31 cellular contexts compared by ENCODE assay signal in genomic region chr2:230672836-230673235, GRCh38.
"Had no signal": no experiment of that assay in that cellular context is flagged by ENCODE, and none has a peak within 500 bp of the region (broad histone marks: within the 10 kb centered on the region; RNA-seq: fewer than 3 reads in every experiment).

No MANE protein-coding gene starts in this region.

- H3K27me3 Mint-ChIP-seq: activated B cell treated with CpG ODN at 0.5 μM for 24 hours; activated CD4-positive, alpha-beta memory T cell treated with anti-CD3 and anti-CD28 coated beads for 36 hours; activated CD8-positive, alpha-beta memory T cell treated with anti-CD3 and anti-CD28 coated beads, Interleukin-2, amount 10 ng/mL, durations not matched to agents 7 days and 5 days; activated naive CD8-positive, alpha-beta T cell; central memory CD8-positive, alpha-beta T cell; effector memory CD8-positive, alpha-beta T cell; T-helper 17 cell had no signal

- ATAC-seq: activated CD4-positive, CD25-positive, alpha-beta regulatory T cell treated with anti-CD3 and anti-CD28 coated beads, Interleukin-2, amount 50 U/mL, for 24 hours; activated CD8-positive, alpha-beta memory T cell treated with anti-CD3 and anti-CD28 coated beads, Interleukin-2, amount 10 ng/mL, durations not matched to agents 7 days and 5 days; activated CD8-positive, alpha-beta T cell treated with anti-CD3 and anti-CD28 coated beads, Interleukin-2, amount 10 ng/mL, durations not matched to agents 7 days and 5 days; effector memory CD8-positive, alpha-beta T cell; T-helper 17 cell had no signal

- H3K36me3 ChIP-seq: brain microvascular endothelial cell, esophagus squamous epithelium, WERI-Rb-1 had no signal

- H3K27ac Mint-ChIP-seq: activated B cell treated with CpG ODN at 0.5 μM for 24 hours; activated CD4-positive, alpha-beta memory T cell treated with anti-CD3 and anti-CD28 coated beads for 36 hours; activated CD8-positive, alpha-beta memory T cell treated with anti-CD3 and anti-CD28 coated beads, Interleukin-2, amount 10 ng/mL, durations not matched to agents 7 days and 5 days; activated CD8-positive, alpha-beta T cell treated with anti-CD3 and anti-CD28 coated beads, Interleukin-2, amount 10 ng/mL, durations not matched to agents 7 days and 5 days; activated naive CD4-positive, alpha-beta T cell treated with anti-CD3 and anti-CD28 coated beads for 36 hours; activated naive CD8-positive, alpha-beta T cell; activated T-helper 1 cell treated with anti-CD3 and anti-CD28 coated beads, Interleukin-12 subunit alpha, Interleukin-12 subunit beta, Interleukin-2, Interleukin-4 antibody, amounts not matched to agents 30 ng/mL and 10 ng/mL and 1 ng/mL, durations not matched to agents 14 hours and 24 hours and 36 hours; activated T-helper 2 cell treated with anti-CD3 and anti-CD28 coated beads, Interferon-gamma antibody, Interleukin-2, Interleukin-4, amounts not matched to agents 10 μg/mL and 5 μg/mL and 100 μg/mL, durations not matched to agents 14 hours and 24 hours and 36 hours; effector memory CD8-positive, alpha-beta T cell; T-helper 17 cell; T-helper 2 cell treated with Interferon-gamma antibody and Interleukin-4, amounts not matched to agents 5 μg/mL and 100 μg/mL, for 36 hours had no signal

- H3K9me3 Mint-ChIP-seq: central memory CD8-positive, alpha-beta T cell; effector memory CD8-positive, alpha-beta T cell had no signal

- H3K27ac ChIP-seq: brain microvascular endothelial cell, coronary artery, epithelial cell of prostate, esophagus squamous epithelium, WERI-Rb-1 had no signal

- H3K4me3 ChIP-seq: coronary artery, esophagus squamous epithelium had no signal

- H3K4me3 Mint-ChIP-seq: activated B cell treated with CpG ODN at 0.5 μM for 24 hours; activated CD4-positive, alpha-beta memory T cell treated with anti-CD3 and anti-CD28 coated beads for 36 hours; activated CD8-positive, alpha-beta memory T cell treated with anti-CD3 and anti-CD28 coated beads, Interleukin-2, amount 10 ng/mL, durations not matched to agents 7 days and 5 days; activated CD8-positive, alpha-beta T cell treated with anti-CD3 and anti-CD28 coated beads, Interleukin-2, amount 10 ng/mL, durations not matched to agents 7 days and 5 days; activated naive CD4-positive, alpha-beta T cell treated with anti-CD3 and anti-CD28 coated beads for 36 hours; activated naive CD8-positive, alpha-beta T cell; activated T-helper 1 cell treated with anti-CD3 and anti-CD28 coated beads, Interleukin-12 subunit alpha, Interleukin-12 subunit beta, Interleukin-2, Interleukin-4 antibody, amounts not matched to agents 30 ng/mL and 10 ng/mL and 1 ng/mL, durations not matched to agents 14 hours and 24 hours and 36 hours; central memory CD8-positive, alpha-beta T cell; effector memory CD8-positive, alpha-beta T cell; T-helper 17 cell; T-helper 2 cell treated with Interferon-gamma antibody and Interleukin-4, amounts not matched to agents 5 μg/mL and 100 μg/mL, for 36 hours had no signal

- DNase-seq: activated B cell treated with CpG ODN at 0.5 μM for 24 hours; activated CD4-positive, alpha-beta memory T cell treated with anti-CD3 and anti-CD28 coated beads for 36 hours; activated CD4-positive, alpha-beta T cell treated with anti-CD3 and anti-CD28 coated beads for 48 hours; activated CD8-positive, alpha-beta memory T cell treated with anti-CD3 and anti-CD28 coated beads, Interleukin-2, amount 10 ng/mL, durations not matched to agents 7 days and 5 days; activated CD8-positive, alpha-beta memory T cell treated with anti-CD3 and anti-CD28 coated beads, Interleukin-2, amount 50 U/mL, for 4 hours; activated CD8-positive, alpha-beta T cell treated with anti-CD3 and anti-CD28 coated beads, Interleukin-2, amount 10 ng/mL, durations not matched to agents 7 days and 5 days; activated effector memory CD4-positive, alpha-beta T cell treated with anti-CD3 and anti-CD28 coated beads, Interleukin-2, amount 50 U/mL, for 16 hours; activated naive CD4-positive, alpha-beta T cell treated with anti-CD3 and anti-CD28 coated beads for 36 hours; activated T-cell treated with anti-CD3 and anti-CD28 coated beads, Interleukin-2, amount 50 U/mL, for 1 hour; activated T-cell treated with anti-CD3 and anti-CD28 coated beads, Interleukin-2, amount 50 U/mL, for 48 hours; amniotic stem cell; anterior cingulate cortex; brain microvascular endothelial cell; dermis blood vessel endothelial cell; effector CD4-positive, alpha-beta T cell; effector memory CD8-positive, alpha-beta T cell; esophagus squamous epithelium; foreskin melanocyte; head of caudate nucleus; T-helper 1 cell; T-helper 17 cell; T1000; WERI-Rb-1 had no signal

- H3K27me3 ChIP-seq: brain microvascular endothelial cell, esophagus squamous epithelium had no signal
